Comparison of ENCODE assay signal across 9 cellular contexts in the genomic region with DNA sequence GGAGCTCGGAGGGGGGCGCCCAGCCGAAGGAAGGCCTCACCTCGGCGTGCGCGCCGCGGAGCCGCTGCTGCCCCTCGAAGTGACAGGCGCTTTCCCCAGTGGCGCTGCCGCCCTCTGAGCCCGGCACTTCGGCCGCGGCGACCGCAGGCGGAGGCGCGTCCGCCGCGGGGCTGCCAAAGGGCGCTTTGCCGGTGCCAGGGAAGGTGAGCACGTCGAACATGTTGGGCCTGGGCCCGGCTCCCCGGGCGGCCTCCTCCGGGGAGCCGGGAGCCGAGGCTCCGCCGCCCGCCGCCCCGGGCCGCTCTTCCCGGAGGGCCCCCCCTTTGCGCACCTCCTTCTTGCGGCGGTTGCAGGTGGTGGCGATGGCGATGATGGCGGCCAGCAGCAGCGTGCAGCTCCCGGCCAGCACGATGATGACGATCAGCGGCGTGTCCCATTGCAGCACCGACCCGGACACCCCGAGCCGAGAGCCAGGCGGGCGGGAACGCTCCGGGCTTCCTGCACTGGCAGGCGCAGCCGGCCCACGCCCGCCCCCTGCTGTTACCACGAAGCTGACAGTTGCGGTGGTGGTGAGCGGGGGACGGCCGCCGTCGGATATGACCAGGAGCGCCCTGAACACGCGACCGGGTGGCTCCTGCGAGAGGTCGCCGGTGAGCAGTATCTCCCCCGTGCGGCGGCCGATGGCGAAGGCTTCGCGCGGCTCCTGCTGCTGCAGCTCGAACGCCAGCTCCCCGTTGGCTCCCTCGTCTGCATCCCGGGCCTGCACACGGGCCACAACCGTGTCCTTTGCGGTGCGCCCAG. TPM values are rescaled to one million over a fixed set of nuclear protein-coding genes. Genes with fewer than 3 reads are reported as not detected.
DNase-seq lines count a peak whose midpoint lies in the region; FAIRE-seq and TF ChIP-seq lines count a peak whose summit lies in the region.
"Had no signal": no experiment of that assay in that cellular context is flagged by ENCODE, and none has a peak within 500 bp of the region (broad histone marks: within the 10 kb centered on the region; RNA-seq: fewer than 3 reads in every experiment).

No MANE protein-coding gene starts in this region.

- no peak overlapping the region for H3K27ac ChIP-seq in spleen

- peaks cover 28% of the 10 kb centered on the region for H3K27me3 ChIP-seq in HAP-1 (ENCODE audit: low read depth)
- H3K27me3 ChIP-seq in spleen (replicated peaks in 1 of 7): peaks cover 20 to 97% (median 76%) of the 10 kb centered on the region in 7 donors

- peaks cover 55% of the 10 kb centered on the region for H3K27me3 Mint-ChIP-seq in T-helper 1 cell treated with Interleukin-12 subunit alpha and Interleukin-12 subunit beta and Interleukin-4 antibody, amounts not matched to agents 30 μg/mL and 1 μg/mL, for 36 hours (ENCODE audit: low read depth)

- in situ Hi-C loops in HAP-1 (cut with MboI; ENCODE audit: low sequenced_read_pairs): no loop called here

- H3K4me3 ChIP-seq in HAP-1 (peak overlapping the region; percentile 9; the same call in 1 of the 2 replicates), spleen (peak overlapping the region in 6 of 8 donors; percentile 10 to 51 (median 16))

- H3K9me3 ChIP-seq in HAP-1: no peaks in the 10 kb centered on the region
- H3K9me3 ChIP-seq in spleen: peaks cover 0 to 39% (median 0%) of the 10 kb centered on the region in 8 donors

- peak overlapping the region; percentile 41 for H3K27ac Mint-ChIP-seq in T-helper 1 cell treated with Interleukin-12 subunit alpha and Interleukin-12 subunit beta and Interleukin-4 antibody, amounts not matched to agents 30 μg/mL and 1 μg/mL, for 36 hours
- H3K27ac Mint-ChIP-seq: naive B cell had no signal

- TF ChIP-seq CTCF in spleen (IDR thresholded peaks at IDR 0.05 in 8 of 11, conservative IDR thresholded peaks at IDR 0.05 in 3 of 11): peak in 3 of 11 experiments; percentile 8 to 12 (median 9)

- peaks cover 9% of the 10 kb centered on the region for H3K4me1 Mint-ChIP-seq in T-helper 1 cell treated with Interleukin-12 subunit alpha and Interleukin-12 subunit beta and Interleukin-4 antibody, amounts not matched to agents 30 μg/mL and 1 μg/mL, for 36 hours (ENCODE audit: low read depth)

- FAIRE-seq in GM12891 (lab: Jason Lieb, UNC) (no peak), RCC 7860 (lab: Jason Lieb, UNC) (no peak)

- no peak overlapping the region for H3K4me3 Mint-ChIP-seq in T-helper 1 cell treated with Interleukin-12 subunit alpha and Interleukin-12 subunit beta and Interleukin-4 antibody, amounts not matched to agents 30 μg/mL and 1 μg/mL, for 36 hours

- DNase-seq in HAP-1 (ENCODE audit: low spot score in 2 of 2) (peak; percentile 70 to 89), globus pallidus (ENCODE audit: low spot score) (peak; percentile 8), spleen (peak; percentile 74), GM12891 (ENCODE audit: insufficient read length, low spot score) (no peak), NCI-H2227 treated with DMSO at 0.1 percent for 48 hours (lab: John Stamatoyannopoulos, UW) (no peak), RCC 7860 (ENCODE audit: low spot score) (no peak), pons (ENCODE audit: low spot score) (no peak)
- DNase-seq: naive B cell had no signal

- TF ChIP-seq POLR2A in spleen (IDR thresholded peaks at IDR 0.05): no peak
- TF ChIP-seq POLR2A in GM12891 (IDR thresholded peaks at IDR 0.05; ENCODE audit: low read depth, low read length): no peak

- 2 to 5% (median 2%) methylated on average over 32 to 98 of the region's 98 CpGs for WGBS in spleen, 5 donors

- H3K36me3 Mint-ChIP-seq in T-helper 1 cell treated with Interleukin-12 subunit alpha and Interleukin-12 subunit beta and Interleukin-4 antibody, amounts not matched to agents 30 μg/mL and 1 μg/mL, for 36 hours (ENCODE audit: low read depth): no peaks in the 10 kb centered on the region

- peaks cover 3% of the 10 kb centered on the region; the same call in 1 of the 2 replicates for H3K4me1 ChIP-seq in HAP-1
- peaks cover 0 to 50% (median 21%) of the 10 kb centered on the region in 6 donors for H3K4me1 ChIP-seq in spleen

- H3K9me3 Mint-ChIP-seq in T-helper 1 cell treated with Interleukin-12 subunit alpha and Interleukin-12 subunit beta and Interleukin-4 antibody, amounts not matched to agents 30 μg/mL and 1 μg/mL, for 36 hours: peaks cover 15% of the 10 kb centered on the region

- no peaks in the 10 kb centered on the region for H3K36me3 ChIP-seq in HAP-1 (replicated peaks)
- no peaks in the 10 kb centered on the region for H3K36me3 ChIP-seq in spleen

- intact Hi-C loops in spleen (cut with DNase I; ENCODE audit: low total_unique reads): no loop called here

TF ChIP-seq in GM12891, 5 proteins besides CTCF, POLR2A, EP300 and RAD21:
- TF ChIP-seq PAX5 (IDR thresholded peaks at IDR 0.05; ENCODE audit: insufficient read depth, low read length, severe bottlenecking) (no peak), TAF1 (IDR thresholded peaks at IDR 0.05; ENCODE audit: low read depth, low read length) (no peak), POLR2AphosphoS5 (IDR thresholded peaks at IDR 0.05; ENCODE audit: low read depth, low read length) (no peak), SPI1 (IDR thresholded peaks at IDR 0.05; ENCODE audit: low read depth, low read length) (no peak), POU2F2 (IDR thresholded peaks at IDR 0.05; ENCODE audit: low read depth, low read length) (no peak)
TF ChIP-seq in GM12891: peak in this region for 0.

RNA-seq across cellular contexts. Expression of a gene that starts 2.5 kb away (rescaled TPM):
- not detected for total RNA-seq in spleen
- not detected for polyA plus RNA-seq in spleen
- polyA plus RNA-seq in GM12891 (2012; ENCODE audit: low read depth, missing spikeins): not detected

Comparison
In these comparisons a context has a peak if more than half of its experiments do, and no peak if none do; other contexts are left out.
1. DNase-seq: peak in HAP-1 (2 of 2), globus pallidus (single experiment) and spleen (single experiment); none in GM12891 (single experiment), NCI-H2227 treated with DMSO at 0.1 percent for 48 hours (single experiment), RCC 7860 (single experiment) and pons (single experiment).